12 cellular contexts compared by ENCODE assay signal in genomic region chr5:181203093-181203711, GRCh38. TPM values are rescaled to one million over a fixed set of nuclear protein-coding genes. Genes with fewer than 3 reads are reported as not detected.
DNase-seq lines count a peak whose midpoint lies in the region; ATAC-seq lines count a peak whose summit lies in the region.
"Had no signal": no experiment of that assay in that cellular context is flagged by ENCODE, and none has a peak within 500 bp of the region (broad histone marks: within the 10 kb centered on the region; RNA-seq: fewer than 3 reads in every experiment).

No MANE protein-coding gene starts in this region.

- H3K4me1 ChIP-seq in iPS-15b (ENCODE audit: control insufficient read depth, insufficient read depth, low read length), result peaks cover 23% of the 10 kb centered on the region

- intact Hi-C loops in activated CD4-positive, alpha-beta T cell treated with anti-CD3 and anti-CD28 coated beads, Interleukin-2, amount 10 ng/mL, durations not matched to agents 24 days and 14 days (cut with micrococcal nuclease), result no loop called here

- H3K27ac Mint-ChIP-seq in activated CD4-positive, alpha-beta T cell treated with anti-CD3 and anti-CD28 coated beads, Interleukin-2, amount 10 ng/mL, durations not matched to agents 24 days and 14 days, result no peak overlapping the region
- no peak overlapping the region for H3K27ac Mint-ChIP-seq in activated T-helper 17 cell treated with anti-CD3 and anti-CD28 coated beads, Interleukin-2, amount 50 U/mL, for 72 hours
- H3K27ac Mint-ChIP-seq in stimulated activated naive CD8-positive, alpha-beta T cell treated with anti-CD3 and anti-CD28 coated beads, Interleukin-15, amount 100 ng/mL, for 72 hours, result no peak overlapping the region

- H3K9ac ChIP-seq in iPS-15b (ENCODE audit: low read depth, low read length), result no peak overlapping the region

- H3K4me1 Mint-ChIP-seq in activated CD4-positive, alpha-beta T cell treated with anti-CD3 and anti-CD28 coated beads, Interleukin-2, amount 10 ng/mL, durations not matched to agents 24 days and 14 days, result peaks cover 30% of the 10 kb centered on the region
- H3K4me1 Mint-ChIP-seq in activated T-helper 17 cell treated with anti-CD3 and anti-CD28 coated beads, Interleukin-2, amount 50 U/mL, for 72 hours, result peaks cover 22% of the 10 kb centered on the region
- H3K4me1 Mint-ChIP-seq in stimulated activated naive CD8-positive, alpha-beta T cell treated with anti-CD3 and anti-CD28 coated beads, Interleukin-15, amount 100 ng/mL, for 72 hours, result peaks cover 42% of the 10 kb centered on the region

- no peak for DNase-seq in activated CD4-positive, alpha-beta T cell treated with anti-CD3 and anti-CD28 coated beads, Interleukin-2, amount 10 ng/mL, durations not matched to agents 24 days and 14 days
- no peak for DNase-seq in activated CD4-positive, alpha-beta T cell treated with anti-CD3 and anti-CD28 coated beads, Interleukin-2, amount 50 U/mL, for 48 hours
- DNase-seq in stimulated activated naive CD8-positive, alpha-beta T cell treated with anti-CD3 and anti-CD28 coated beads, Interleukin-15, amount 100 ng/mL, for 72 hours, result no peak
- DNase-seq in EL (no peak), AG08396 (ENCODE audit: low spot score) (no peak)
- DNase-seq: NCI-H69, T1000 had no signal

- peak overlapping the region; percentile 96 for H3K4me3 ChIP-seq in iPS-15b (ENCODE audit: low read depth, low read length)

- H3K9me3 ChIP-seq in iPS-15b (ENCODE audit: control insufficient read depth, insufficient read depth, low read length), result no peaks in the 10 kb centered on the region

- no peak for ATAC-seq in activated T-helper 17 cell treated with anti-CD3 and anti-CD28 coated beads, Interleukin-2, amount 50 U/mL, for 72 hours (replicated peaks)
- no peak for ATAC-seq in stimulated activated naive CD8-positive, alpha-beta T cell treated with anti-CD3 and anti-CD28 coated beads, Interleukin-15, amount 100 ng/mL, for 72 hours
- ATAC-seq in GM21529 (IDR thresholded peaks at IDR 0.05; ENCODE audit: unreplicated experiment), result no peak

- H3K27me3 ChIP-seq in iPS-15b (ENCODE audit: control insufficient read depth, insufficient read depth, low read length), result peaks cover 69% of the 10 kb centered on the region

- peaks cover 8% of the 10 kb centered on the region for H3K9me3 Mint-ChIP-seq in activated CD4-positive, alpha-beta T cell treated with anti-CD3 and anti-CD28 coated beads, Interleukin-2, amount 10 ng/mL, durations not matched to agents 24 days and 14 days
- H3K9me3 Mint-ChIP-seq in activated T-helper 17 cell treated with anti-CD3 and anti-CD28 coated beads, Interleukin-2, amount 50 U/mL, for 72 hours, result no peaks in the 10 kb centered on the region
- no peaks in the 10 kb centered on the region for H3K9me3 Mint-ChIP-seq in stimulated activated naive CD8-positive, alpha-beta T cell treated with anti-CD3 and anti-CD28 coated beads, Interleukin-15, amount 100 ng/mL, for 72 hours

- H3K27me3 Mint-ChIP-seq in activated CD4-positive, alpha-beta T cell treated with anti-CD3 and anti-CD28 coated beads, Interleukin-2, amount 10 ng/mL, durations not matched to agents 24 days and 14 days, result peaks cover 47% of the 10 kb centered on the region
- H3K27me3 Mint-ChIP-seq in activated T-helper 17 cell treated with anti-CD3 and anti-CD28 coated beads, Interleukin-2, amount 50 U/mL, for 72 hours, result peaks cover 5% of the 10 kb centered on the region
- H3K27me3 Mint-ChIP-seq in stimulated activated naive CD8-positive, alpha-beta T cell treated with anti-CD3 and anti-CD28 coated beads, Interleukin-15, amount 100 ng/mL, for 72 hours, result peaks cover 53% of the 10 kb centered on the region

- H3K36me3 ChIP-seq in iPS-15b (ENCODE audit: control insufficient read depth, insufficient read depth, low read length), result no peaks in the 10 kb centered on the region

- H3K36me3 Mint-ChIP-seq in activated CD4-positive, alpha-beta T cell treated with anti-CD3 and anti-CD28 coated beads, Interleukin-2, amount 10 ng/mL, durations not matched to agents 24 days and 14 days (ENCODE audit: low read depth), result peaks cover 13% of the 10 kb centered on the region
- peaks cover 25% of the 10 kb centered on the region for H3K36me3 Mint-ChIP-seq in activated T-helper 17 cell treated with anti-CD3 and anti-CD28 coated beads, Interleukin-2, amount 50 U/mL, for 72 hours (ENCODE audit: low read depth)

- H3K4me3 Mint-ChIP-seq in activated CD4-positive, alpha-beta T cell treated with anti-CD3 and anti-CD28 coated beads, Interleukin-2, amount 10 ng/mL, durations not matched to agents 24 days and 14 days, result peak overlapping the region; percentile 86
- peak overlapping the region; percentile 87 for H3K4me3 Mint-ChIP-seq in activated T-helper 17 cell treated with anti-CD3 and anti-CD28 coated beads, Interleukin-2, amount 50 U/mL, for 72 hours
- H3K4me3 Mint-ChIP-seq in stimulated activated naive CD8-positive, alpha-beta T cell treated with anti-CD3 and anti-CD28 coated beads, Interleukin-15, amount 100 ng/mL, for 72 hours, result peak overlapping the region; percentile 88 to 93

RNA-seq across cellular contexts. Expression of gene TRIM7, which starts 1.8 kb away (rescaled TPM):
- 2.7 TPM in 2 replicates for total RNA-seq in activated CD4-positive, alpha-beta T cell treated with anti-CD3 and anti-CD28 coated beads, Interleukin-2, amount 10 ng/mL, durations not matched to agents 24 days and 14 days
- 1 to 10 TPM; 2.7 to 5.9 TPM for total RNA-seq in activated T-helper 17 cell treated with anti-CD3 and anti-CD28 coated beads, Interleukin-2, amount 50 U/mL, for 72 hours
- total RNA-seq: A673 had no signal

RNA-seq across cellular contexts. Expression of gene TRIM41, which starts 19.9 kb away (rescaled TPM):
- total RNA-seq in activated CD4-positive, alpha-beta T cell treated with anti-CD3 and anti-CD28 coated beads, Interleukin-2, amount 10 ng/mL, durations not matched to agents 24 days and 14 days, result 31.6 and 35.2 TPM in 2 replicates
- 10 to 100 TPM; 27.1 to 30.8 TPM for total RNA-seq in activated T-helper 17 cell treated with anti-CD3 and anti-CD28 coated beads, Interleukin-2, amount 50 U/mL, for 72 hours

RNA-seq across cellular contexts. Expression of gene RACK1, which starts 40.5 kb away (rescaled TPM):
- total RNA-seq in activated CD4-positive, alpha-beta T cell treated with anti-CD3 and anti-CD28 coated beads, Interleukin-2, amount 10 ng/mL, durations not matched to agents 24 days and 14 days, result 2,172 and 2,196 TPM in 2 replicates
- 1,000 to 10,000 TPM; 2,150 to 2,706 TPM for total RNA-seq in activated T-helper 17 cell treated with anti-CD3 and anti-CD28 coated beads, Interleukin-2, amount 50 U/mL, for 72 hours

RNA-seq across cellular contexts. Expression of gene OR2V2, which starts 55.8 kb away (rescaled TPM):
- total RNA-seq in activated CD4-positive, alpha-beta T cell treated with anti-CD3 and anti-CD28 coated beads, Interleukin-2, amount 10 ng/mL, durations not matched to agents 24 days and 14 days, result not detected in 2 replicates
- total RNA-seq in activated T-helper 17 cell treated with anti-CD3 and anti-CD28 coated beads, Interleukin-2, amount 50 U/mL, for 72 hours, result not detected
- total RNA-seq: A673, myocyte had no signal

RNA-seq across cellular contexts. Expression of gene TRIM52, which starts 57.7 kb away (rescaled TPM):
- total RNA-seq in activated CD4-positive, alpha-beta T cell treated with anti-CD3 and anti-CD28 coated beads, Interleukin-2, amount 10 ng/mL, durations not matched to agents 24 days and 14 days, result 15.7 and 16.8 TPM in 2 replicates
- 10 to 100 TPM; 14.3 to 19.4 TPM for total RNA-seq in activated T-helper 17 cell treated with anti-CD3 and anti-CD28 coated beads, Interleukin-2, amount 50 U/mL, for 72 hours
